ENCODE assay signal across 26 cellular contexts in the genomic region with DNA sequence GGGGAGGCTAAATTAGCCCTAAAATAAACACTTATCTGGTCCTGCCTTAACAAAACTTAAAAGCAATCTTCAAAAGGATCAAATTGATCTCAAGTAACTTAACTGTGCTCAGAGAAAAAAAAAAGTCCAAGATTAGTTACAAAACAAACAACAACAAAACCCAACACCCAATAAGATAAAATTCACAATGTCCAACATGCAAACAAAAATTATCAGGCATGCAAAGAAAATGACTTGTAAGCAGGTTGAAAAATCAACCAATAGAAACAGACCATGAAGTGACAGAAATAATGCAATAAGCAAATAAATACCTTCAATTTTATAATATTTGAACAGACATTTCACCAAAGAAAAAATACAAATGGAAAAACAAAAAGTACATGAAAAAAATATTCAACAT. TPM values are rescaled to one million over a fixed set of nuclear protein-coding genes. Genes with fewer than 3 reads are reported as not detected.
"Had no signal": no experiment of that assay in that cellular context is flagged by ENCODE, and none has a peak within 500 bp of the region (broad histone marks: within the 10 kb centered on the region; RNA-seq: fewer than 3 reads in every experiment).

No MANE protein-coding gene starts in this region.

- DNase-seq: IMR-90, Karpas-422, KG1, MG63, NCI-H1092, NCI-H1105 treated with DMSO at 0.1 percent for 48 hours, NCI-H1417 treated with DMSO at 0.1 percent for 48 hours, NCI-H146, NCI-H1694 treated with DMSO at 0.1 percent for 48 hours, NCI-H2029, NCI-H2081 treated with DMSO at 0.1 percent for 48 hours, NCI-H2171, NCI-H2227 treated with DMSO at 0.1 percent for 48 hours, NCI-H524, NCI-H774, PC-3, SHP77, SK-N-SH, SW 1271, T-cell had no signal

- H3K4me2 ChIP-seq: SK-N-SH had no signal

- H3K9ac ChIP-seq: SK-N-SH had no signal

- ATAC-seq: HepG2, Panc1, PC-3, T-cell had no signal

- H3K9me3 ChIP-seq: SK-N-SH had no signal

- H3K36me3 ChIP-seq: MG63 had no signal

- H3K4me3 ChIP-seq: MG63 had no signal

- FAIRE-seq: HepG2 had no signal

- H3K27ac ChIP-seq: RWPE1 had no signal

RNA-seq across cellular contexts. Expression of a gene that starts 4.0 kb away (rescaled TPM):
- total RNA-seq: HT1080, NCI-H460, OCI-LY7, PC-3 had no signal
- polyA plus RNA-seq: HepG2 had no signal
